ENCODE assay signal across 20 cellular contexts in the genomic region with DNA sequence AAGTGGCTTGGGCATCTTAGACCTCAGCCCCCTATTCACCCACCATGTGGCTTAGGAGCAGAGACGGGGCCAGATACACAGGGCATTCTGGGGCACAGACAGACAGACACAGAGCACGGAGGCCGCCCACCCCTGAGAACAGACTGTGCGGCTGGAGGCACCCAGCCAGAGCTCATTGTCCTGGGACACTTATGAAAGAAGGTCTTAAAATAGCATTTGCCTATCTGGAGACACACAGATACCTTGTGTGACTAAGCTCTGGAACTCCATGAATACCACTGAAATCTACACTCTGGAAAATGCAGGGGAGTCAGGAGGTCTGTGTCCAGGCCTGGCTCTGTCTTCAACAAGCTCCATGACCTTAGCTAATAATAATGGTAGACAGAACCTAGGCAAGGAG. TPM values are rescaled to one million over a fixed set of nuclear protein-coding genes. Genes with fewer than 3 reads are reported as not detected.
"Had no signal": no experiment of that assay in that cellular context is flagged by ENCODE, and none has a peak within 500 bp of the region (broad histone marks: within the 10 kb centered on the region; RNA-seq: fewer than 3 reads in every experiment).

No MANE protein-coding gene starts in this region.

- DNase-seq: activated CD4-positive, alpha-beta T cell treated with anti-CD3 and anti-CD28 coated beads, Interleukin-2, amount 10 ng/mL, durations not matched to agents 7 days and 5 days; activated CD8-positive, alpha-beta T cell treated with anti-CD3 and anti-CD28 coated beads, Interleukin-2, amount 10 ng/mL, durations not matched to agents 7 days and 5 days; activated naive CD4-positive, alpha-beta T cell treated with anti-CD3 and anti-CD28 coated beads, Interleukin-2, amount 50 U/mL, for 16 hours; activated T-cell treated with anti-CD3 and anti-CD28 coated beads, Interleukin-2, amount 50 U/mL, for 4 hours; endodermal cell; naive thymus-derived CD8-positive, alpha-beta T cell; retina; stimulated activated CD4-positive, alpha-beta T cell treated with anti-CD3 and anti-CD28 coated beads, Interleukin-15, amount 100 ng/mL, for 24 hours; stimulated activated CD4-positive, alpha-beta T cell treated with anti-CD3 and anti-CD28 coated beads, Interleukin-2, amount 100 ng/mL, for 48 hours; T-helper 1 cell; T1000; trophoblast cell had no signal

- H3K4me3 ChIP-seq: skin epidermis, vagina had no signal

- H3K4me1 ChIP-seq: vagina had no signal

- H3K9me3 Mint-ChIP-seq: activated CD4-positive, alpha-beta T cell treated with anti-CD3 and anti-CD28 coated beads, Interleukin-2, amount 10 ng/mL, durations not matched to agents 7 days and 5 days; activated T-cell treated with anti-CD3 and anti-CD28 coated beads, Interleukin-2, amount 50 U/mL, for 4 hours; endodermal cell; memory B cell; naive thymus-derived CD8-positive, alpha-beta T cell; stimulated activated naive CD8-positive, alpha-beta T cell treated with anti-CD3 and anti-CD28 coated beads, Interleukin-15, Interleukin-2, amounts not matched to agents 100 ng/mL and 50 ng/mL, for 24 hours had no signal

- H3K27ac ChIP-seq: epithelial cell of prostate, neutrophil, skin epidermis, vagina had no signal

- H3K36me3 Mint-ChIP-seq: memory B cell; naive thymus-derived CD8-positive, alpha-beta T cell had no signal

- ATAC-seq: activated CD4-positive, CD25-positive, alpha-beta regulatory T cell treated with anti-CD3 and anti-CD28 coated beads, Interleukin-2, amount 50 U/mL, for 24 hours; activated CD8-positive, alpha-beta T cell treated with anti-CD3 and anti-CD28 coated beads, Interleukin-2, amount 10 ng/mL, durations not matched to agents 7 days and 5 days; activated T-cell treated with anti-CD3 and anti-CD28 coated beads, Interleukin-2, amount 50 U/mL, for 4 hours; naive thymus-derived CD8-positive, alpha-beta T cell had no signal

- H3K27ac Mint-ChIP-seq: activated CD4-positive, alpha-beta T cell treated with anti-CD3 and anti-CD28 coated beads, Interleukin-2, amount 10 ng/mL, durations not matched to agents 7 days and 5 days; activated CD8-positive, alpha-beta T cell treated with anti-CD3 and anti-CD28 coated beads, Interleukin-2, amount 10 ng/mL, durations not matched to agents 7 days and 5 days; endodermal cell; memory B cell; naive thymus-derived CD8-positive, alpha-beta T cell; stimulated activated naive CD8-positive, alpha-beta T cell treated with anti-CD3 and anti-CD28 coated beads, Interleukin-15, Interleukin-2, amounts not matched to agents 100 ng/mL and 50 ng/mL, for 24 hours had no signal

- H3K9me3 ChIP-seq: neutrophil, vagina had no signal

- H3K27me3 Mint-ChIP-seq: activated CD4-positive, alpha-beta T cell treated with anti-CD3 and anti-CD28 coated beads, Interleukin-2, amount 10 ng/mL, durations not matched to agents 7 days and 5 days; naive thymus-derived CD8-positive, alpha-beta T cell had no signal

- H3K4me3 Mint-ChIP-seq: activated CD4-positive, alpha-beta T cell treated with anti-CD3 and anti-CD28 coated beads, Interleukin-2, amount 10 ng/mL, durations not matched to agents 7 days and 5 days; activated CD8-positive, alpha-beta T cell treated with anti-CD3 and anti-CD28 coated beads, Interleukin-2, amount 10 ng/mL, durations not matched to agents 7 days and 5 days; activated T-cell treated with anti-CD3 and anti-CD28 coated beads, Interleukin-2, amount 50 U/mL, for 4 hours; endodermal cell; memory B cell; naive thymus-derived CD8-positive, alpha-beta T cell; stimulated activated naive CD8-positive, alpha-beta T cell treated with anti-CD3 and anti-CD28 coated beads, Interleukin-15, Interleukin-2, amounts not matched to agents 100 ng/mL and 50 ng/mL, for 24 hours had no signal

- H3K27me3 ChIP-seq: vagina had no signal

- H3K36me3 ChIP-seq: neutrophil, vagina had no signal

RNA-seq across cellular contexts. Expression of gene EGR2, which starts 53.0 kb away (rescaled TPM):
- total RNA-seq: dermis microvascular lymphatic vessel endothelial cell had no signal
